Comparison of ENCODE assay signal across 10 cellular contexts in genomic region chr14:36647827-36648753, GRCh38. TPM values are rescaled to one million over a fixed set of nuclear protein-coding genes. Genes with fewer than 3 reads are reported as not detected.
DNase-seq lines count a peak whose midpoint lies in the region; ATAC-seq and TF ChIP-seq lines count a peak whose summit lies in the region.
"Had no signal": no experiment of that assay in that cellular context is flagged by ENCODE, and none has a peak within 500 bp of the region (broad histone marks: within the 10 kb centered on the region; RNA-seq: fewer than 3 reads in every experiment).

No MANE protein-coding gene starts in this region.

- TF ChIP-seq CTCF in brain microvascular endothelial cell (IDR thresholded peaks at IDR 0.05; ENCODE audit: low read depth, low read length, missing control alignments), result peak; percentile 61
- peak; percentile 31 for TF ChIP-seq CTCF in liver (IDR thresholded peaks at IDR 0.05; ENCODE audit: low read depth, low read length, missing input control)

- in situ Hi-C loops in brain microvascular endothelial cell (cut with HindIII; ENCODE audit: low pct_ligation_motif_present, low sequenced_read_pairs), result no loop called here

- H3K36me3 ChIP-seq in brain microvascular endothelial cell (replicated peaks), result no peaks in the 10 kb centered on the region
- H3K36me3 ChIP-seq in liver (ENCODE audit: control insufficient read depth in 4 of 4, insufficient read depth in 3 of 4, low read depth in 1 of 4, low read length in 3 of 4), result no peaks in the 10 kb centered on the region

- H3K9ac ChIP-seq in liver (ENCODE audit: low read depth in 1 of 2, low read length in 2 of 2), result no peak overlapping the region

- ATAC-seq in GM21723 (IDR thresholded peaks at IDR 0.05; ENCODE audit: unreplicated experiment) (no peak), GM19467 (IDR thresholded peaks at IDR 0.05; ENCODE audit: unreplicated experiment) (no peak), HG03521 (IDR thresholded peaks at IDR 0.05; ENCODE audit: unreplicated experiment) (no peak), GM18505 (IDR thresholded peaks at IDR 0.05; ENCODE audit: unreplicated experiment) (no peak)

- H3K27ac ChIP-seq in brain microvascular endothelial cell (no peak overlapping the region), liver (ENCODE audit: low read depth in 1 of 2, low read length in 2 of 2) (no peak overlapping the region)
- H3K27ac ChIP-seq: HL-60 had no signal

- TF ChIP-seq RAD21 in liver (IDR thresholded peaks at IDR 0.05), result peak; percentile 44 to 67

- 4% methylated on average over 62 of the region's 62 CpGs for WGBS in liver

- peaks cover 3 to 17% (median 12%) of the 10 kb centered on the region in 4 donors for H3K4me1 ChIP-seq in liver (ENCODE audit: control insufficient read depth in 4 of 4, insufficient read depth in 4 of 4, low read length in 3 of 4)

- no peak for TF ChIP-seq POLR2A in GM18505 (IDR thresholded peaks at IDR 0.05; ENCODE audit: borderline replicate concordance, extremely low read depth, insufficient read depth, insufficient read length)

- DNase-seq in DMS53 treated with DMSO at 0.1 percent for 48 hours (lab: John Stamatoyannopoulos, UW; ENCODE audit: unreplicated experiment) (peak; percentile 46), NCI-H1694 (lab: John Stamatoyannopoulos, UW) (peak; percentile 85), brain microvascular endothelial cell (peak; percentile 8)

- no peaks in the 10 kb centered on the region for H3K9me3 ChIP-seq in liver (ENCODE audit: control insufficient read depth in 4 of 4, low read length in 3 of 4)

- H3K27me3 ChIP-seq in brain microvascular endothelial cell (replicated peaks), result peaks cover 62% of the 10 kb centered on the region
- H3K27me3 ChIP-seq in liver (ENCODE audit: control insufficient read depth in 4 of 4, insufficient read depth in 4 of 4, low read length in 3 of 4), result peaks cover 4 to 37% (median 14%) of the 10 kb centered on the region in 4 donors

- H3K4me3 ChIP-seq in brain microvascular endothelial cell (ENCODE audit: low read depth, low read length), result peak overlapping the region; percentile 24
- peak overlapping the region in 2 of 3 donors; percentile 34 to 42 for H3K4me3 ChIP-seq in liver (ENCODE audit: low read depth in 1 of 3, low read length in 3 of 3)

TF ChIP-seq in liver, 16 proteins besides CTCF, POLR2A, EP300 and RAD21:
- TF ChIP-seq FOXA2 (IDR thresholded peaks at IDR 0.05), result no peak
- no peak for TF ChIP-seq NR2F2 (IDR thresholded peaks at IDR 0.05)
- TF ChIP-seq JUND (IDR thresholded peaks at IDR 0.05), result no peak
- TF ChIP-seq EGR1 (IDR thresholded peaks at IDR 0.05; ENCODE audit: low read depth in 2 of 2), result no peak

RNA-seq across cellular contexts. Expression of gene PAX9, which starts 13.6 kb away (rescaled TPM):
- total RNA-seq in liver, result not detected
- polyA plus RNA-seq in liver, result under 1 TPM in 1 of 2 donors, not detected in 1; 0.03 TPM
- total RNA-seq: natural killer cell treated with Interleukin-12 subunit alpha and Interleukin-12 subunit beta and Interleukin-15 and Interleukin-18, amount 100 ng/mL, for 72 hours had no signal

Comparison
In these comparisons a context has a peak if more than half of its experiments do, and no peak if none do; other contexts are left out.
1. DNase-seq: peak in every context shown above with its lines; median percentile 85 in NCI-H1694; 46 in DMS53 treated with DMSO at 0.1 percent for 48 hours; 8 in brain microvascular endothelial cell.